ENCODE assay signal across 18 cellular contexts in the genomic region with DNA sequence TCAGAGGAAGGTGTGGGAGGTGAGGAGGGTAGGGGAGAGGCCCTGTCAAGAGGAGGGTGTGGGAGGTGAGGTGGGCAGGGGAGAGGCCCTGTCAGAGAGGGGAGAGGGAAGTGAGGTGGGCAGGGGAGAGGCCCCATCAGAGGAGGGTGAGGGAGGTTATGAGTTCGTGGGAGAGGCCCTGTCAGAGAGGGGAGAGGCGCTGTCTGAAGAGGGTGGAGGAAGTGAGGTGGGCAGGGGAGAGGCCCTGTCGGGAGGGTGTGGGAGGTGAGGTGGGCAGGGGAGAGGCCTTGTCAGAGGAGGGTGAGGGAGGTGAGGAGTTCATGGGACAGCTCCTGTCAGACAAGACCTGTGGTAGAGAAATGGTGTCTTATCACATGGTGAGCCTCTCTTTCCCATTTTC.
DNase-seq lines count a peak whose midpoint lies in the region; ATAC-seq and TF ChIP-seq lines count a peak whose summit lies in the region.
"Had no signal": no experiment of that assay in that cellular context is flagged by ENCODE, and none has a peak within 500 bp of the region (broad histone marks: within the 10 kb centered on the region; RNA-seq: fewer than 3 reads in every experiment).

No MANE protein-coding gene starts in this region.

- H2BK12ac ChIP-seq in neuronal stem cell (ENCODE audit: low read length), result no peak overlapping the region

- H3K9me3 ChIP-seq in neuronal stem cell (replicated peaks in 1 of 2; ENCODE audit: control insufficient read depth in 2 of 2, insufficient read depth in 1 of 2, low read depth in 1 of 2, low read length in 2 of 2), result peaks cover 0 to 6% of the 10 kb centered on the region in 2 donors
- H3K9me3 ChIP-seq in MM.1S (replicated peaks; ENCODE audit: insufficient read depth, low read length), result no peaks in the 10 kb centered on the region
- H3K9me3 ChIP-seq: heart right ventricle, testis had no signal

- no peak overlapping the region for H3K4me3 Mint-ChIP-seq in activated naive CD8-positive, alpha-beta T cell treated with anti-CD3 and anti-CD28 coated beads, Interleukin-2, amount 10 ng/mL, durations not matched to agents 7 days and 5 days
- H3K4me3 Mint-ChIP-seq in activated naive CD8-positive, alpha-beta T cell treated with anti-CD3 and anti-CD28 coated beads for 36 hours, result no peak overlapping the region
- H3K4me3 Mint-ChIP-seq in effector memory CD8-positive, alpha-beta T cell, result no peak overlapping the region

- no peaks in the 10 kb centered on the region for H3K9me2 ChIP-seq in MM.1S (replicated peaks; ENCODE audit: insufficient read depth, low read length)

- H2AFZ ChIP-seq in neuronal stem cell (ENCODE audit: low read length) (no peak overlapping the region), MM.1S (ENCODE audit: low read length) (no peak overlapping the region)

- POLR2A ChIA-PET in activated naive CD8-positive, alpha-beta T cell treated with anti-CD3 and anti-CD28 coated beads, Interleukin-2, amount 10 ng/mL, durations not matched to agents 7 days and 5 days (lab: Charles Lee), result interaction anchor here (0.7 kb wide), 1 partner anchor 33 kb away, joined by 5 read pairs; no protein-coding TSS in a partner anchor

- no peak for TF ChIP-seq CTCF in MM.1S (IDR thresholded peaks at IDR 0.05; ENCODE audit: low read length)

- peak overlapping the region; percentile 91 for H3K14ac ChIP-seq in neuronal stem cell (ENCODE audit: low read length)

- H3K27me3 ChIP-seq in neuronal stem cell (ENCODE audit: control insufficient read depth in 3 of 3, insufficient read depth in 3 of 3, low read depth in 1 of 3, low read length in 3 of 3) (no peaks in the 10 kb centered on the region), MM.1S (replicated peaks; ENCODE audit: insufficient read depth, low read length) (no peaks in the 10 kb centered on the region)
- H3K27me3 ChIP-seq: heart right ventricle, testis had no signal

- no peaks in the 10 kb centered on the region for H3K27me3 Mint-ChIP-seq in activated naive CD8-positive, alpha-beta T cell treated with anti-CD3 and anti-CD28 coated beads, Interleukin-2, amount 10 ng/mL, durations not matched to agents 7 days and 5 days
- H3K27me3 Mint-ChIP-seq in activated naive CD8-positive, alpha-beta T cell treated with anti-CD3 and anti-CD28 coated beads for 36 hours, result peaks cover 7% of the 10 kb centered on the region
- H3K27me3 Mint-ChIP-seq in effector memory CD8-positive, alpha-beta T cell, result no peaks in the 10 kb centered on the region

- H3K4me2 ChIP-seq in neuronal stem cell (ENCODE audit: insufficient read depth, low read length, poor library complexity, severe bottlenecking) (no peak overlapping the region), MM.1S (ENCODE audit: low read depth, low read length) (no peak overlapping the region)

- no peak for ATAC-seq in activated naive CD8-positive, alpha-beta T cell treated with anti-CD3 and anti-CD28 coated beads, Interleukin-2, amount 10 ng/mL, durations not matched to agents 7 days and 5 days (ENCODE audit: low read depth)
- ATAC-seq in effector memory CD8-positive, alpha-beta T cell (replicated peaks), result no peak
- no peak for ATAC-seq in GM19397 (IDR thresholded peaks at IDR 0.05; ENCODE audit: unreplicated experiment)
- ATAC-seq: activated CD4-positive, CD25-positive, alpha-beta regulatory T cell treated with anti-CD3 and anti-CD28 coated beads, Interleukin-2, amount 50 U/mL, for 24 hours; heart right ventricle had no signal

- H3K4me1 Mint-ChIP-seq in activated naive CD8-positive, alpha-beta T cell treated with anti-CD3 and anti-CD28 coated beads, Interleukin-2, amount 10 ng/mL, durations not matched to agents 7 days and 5 days, result peaks cover 13% of the 10 kb centered on the region
- H3K4me1 Mint-ChIP-seq in activated naive CD8-positive, alpha-beta T cell treated with anti-CD3 and anti-CD28 coated beads for 36 hours, result peaks cover 43% of the 10 kb centered on the region
- peaks cover 32 to 34% of the 10 kb centered on the region in 2 donors for H3K4me1 Mint-ChIP-seq in effector memory CD8-positive, alpha-beta T cell (ENCODE audit: low read depth in 2 of 2)

- no peak overlapping the region for H3K27ac ChIP-seq in neuronal stem cell (replicated peaks; ENCODE audit: low read length)
- H3K27ac ChIP-seq in MM.1S (ENCODE audit: low read length), result no peak overlapping the region
- H3K27ac ChIP-seq: heart right ventricle, testis had no signal

- peaks cover 0 to 9% of the 10 kb centered on the region in 2 donors for H3K4me1 ChIP-seq in neuronal stem cell (ENCODE audit: control insufficient read depth in 2 of 2, insufficient read depth in 1 of 2, low read depth in 1 of 2, low read length in 2 of 2)
- H3K4me1 ChIP-seq in MM.1S (ENCODE audit: low read length), result no peaks in the 10 kb centered on the region

- H4K91ac ChIP-seq in neuronal stem cell (ENCODE audit: low read depth, low read length, poor library complexity), result no peak overlapping the region

- peaks cover 21% of the 10 kb centered on the region for H3K36me3 Mint-ChIP-seq in activated naive CD8-positive, alpha-beta T cell treated with anti-CD3 and anti-CD28 coated beads, Interleukin-2, amount 10 ng/mL, durations not matched to agents 7 days and 5 days
- H3K36me3 Mint-ChIP-seq in activated naive CD8-positive, alpha-beta T cell treated with anti-CD3 and anti-CD28 coated beads for 36 hours, result peaks cover 21% of the 10 kb centered on the region
- H3K36me3 Mint-ChIP-seq in effector memory CD8-positive, alpha-beta T cell (ENCODE audit: insufficient read depth), result peaks cover 22% of the 10 kb centered on the region

- peak overlapping the region; percentile 16 for H3K27ac Mint-ChIP-seq in activated naive CD8-positive, alpha-beta T cell treated with anti-CD3 and anti-CD28 coated beads, Interleukin-2, amount 10 ng/mL, durations not matched to agents 7 days and 5 days
- no peak overlapping the region for H3K27ac Mint-ChIP-seq in activated naive CD8-positive, alpha-beta T cell treated with anti-CD3 and anti-CD28 coated beads for 36 hours
- peak overlapping the region; percentile 80 to 86 for H3K27ac Mint-ChIP-seq in effector memory CD8-positive, alpha-beta T cell

- H3K9ac ChIP-seq in neuronal stem cell (ENCODE audit: low read depth, low read length, poor library complexity) (no peak overlapping the region), MM.1S (ENCODE audit: low read length) (no peak overlapping the region)

- peak; percentile 26 for DNase-seq in activated naive CD8-positive, alpha-beta T cell treated with anti-CD3 and anti-CD28 coated beads, Interleukin-2, amount 10 ng/mL, durations not matched to agents 7 days and 5 days
- no peak for DNase-seq in activated naive CD8-positive, alpha-beta T cell treated with anti-CD3 and anti-CD28 coated beads for 36 hours
- DNase-seq in KBM-7, result peak; percentile 40
- DNase-seq in effector memory CD8-positive, alpha-beta T cell, result no peak
- no peak for DNase-seq in neuronal stem cell (ENCODE audit: low spot score)
- DNase-seq in MM.1S, result no peak
- no peak for DNase-seq in NCI-H1048 (lab: John Stamatoyannopoulos, UW)
- DNase-seq: activated CD8-positive, alpha-beta memory T cell treated with anti-CD3 and anti-CD28 coated beads, Interleukin-2, amount 50 U/mL, for 48 hours; central memory CD4-positive, alpha-beta T cell; effector CD4-positive, alpha-beta T cell; heart right ventricle; midbrain; NCI-H2029 treated with DMSO at 0.1 percent for 48 hours; NCI-H510A treated with DMSO at 0.1 percent for 48 hours; stimulated activated CD4-positive, alpha-beta T cell treated with anti-CD3 and anti-CD28 coated beads, Interleukin-4, amount 100 ng/mL, for 24 hours; testis had no signal

- H3K36me3 ChIP-seq in neuronal stem cell (replicated peaks in 1 of 2; ENCODE audit: control insufficient read depth in 2 of 2, insufficient read depth in 2 of 2, low read length in 2 of 2) (peaks cover 0 to 4% of the 10 kb centered on the region in 2 donors), MM.1S (replicated peaks; ENCODE audit: insufficient read depth, low read length) (no peaks in the 10 kb centered on the region)

- peak overlapping the region; percentile 72 for H2BK120ac ChIP-seq in neuronal stem cell (ENCODE audit: low read depth, low read length)

- H3K23ac ChIP-seq in neuronal stem cell (ENCODE audit: low read depth, low read length, poor library complexity), result no peak overlapping the region

- H2AK5ac ChIP-seq in neuronal stem cell (ENCODE audit: low read depth, low read length), result peak overlapping the region; percentile 78

- in situ Hi-C loops in KBM-7 (cut with MboI; ENCODE audit: low pct_unique_long_range_greater_than_20kb, low sequenced_read_pairs), result no loop called here

- peak overlapping the region; percentile 71 for H3K18ac ChIP-seq in neuronal stem cell (ENCODE audit: low read length)

- H3K4ac ChIP-seq in neuronal stem cell (ENCODE audit: low read length), result no peak overlapping the region

- no peaks in the 10 kb centered on the region for H4K20me1 ChIP-seq in MM.1S (ENCODE audit: insufficient read depth, low read length)

- no peak overlapping the region for H2BK15ac ChIP-seq in neuronal stem cell (ENCODE audit: low read length)

- H3K9me3 Mint-ChIP-seq in activated naive CD8-positive, alpha-beta T cell treated with anti-CD3 and anti-CD28 coated beads, Interleukin-2, amount 10 ng/mL, durations not matched to agents 7 days and 5 days, result peaks cover 10% of the 10 kb centered on the region
- H3K9me3 Mint-ChIP-seq in activated naive CD8-positive, alpha-beta T cell treated with anti-CD3 and anti-CD28 coated beads for 36 hours, result peaks cover 8% of the 10 kb centered on the region
- peaks cover 6 to 11% of the 10 kb centered on the region in 2 donors for H3K9me3 Mint-ChIP-seq in effector memory CD8-positive, alpha-beta T cell

- no peaks in the 10 kb centered on the region for H3K79me2 ChIP-seq in MM.1S (ENCODE audit: low read length)

- no peak overlapping the region for H4K8ac ChIP-seq in neuronal stem cell (ENCODE audit: low read depth, low read length)

- WGBS in neuronal stem cell (ENCODE audit: extremely low coverage in 2 of 2, insufficient read length in 2 of 2, insufficient replicate concordance in 1 of 2), 2 donors, result no CpG with 5 or more reads among the region's 3 CpGs

- H3F3A ChIP-seq in MM.1S (ENCODE audit: insufficient read depth, low read length), result no peaks in the 10 kb centered on the region

- H3K4me3 ChIP-seq in neuronal stem cell (ENCODE audit: low read length in 2 of 2) (no peak overlapping the region), MM.1S (ENCODE audit: low read length) (no peak overlapping the region)
- H3K4me3 ChIP-seq: heart right ventricle, testis had no signal

- peaks cover 4% of the 10 kb centered on the region for H3K79me1 ChIP-seq in neuronal stem cell (ENCODE audit: low read depth, low read length)

- no peak overlapping the region for H2BK5ac ChIP-seq in neuronal stem cell (ENCODE audit: low read length)

Comparison
In these comparisons a context has a peak if more than half of its experiments do, and no peak if none do; other contexts are left out.
1. DNase-seq: peak in activated naive CD8-positive, alpha-beta T cell treated with anti-CD3 and anti-CD28 coated beads, Interleukin-2, amount 10 ng/mL, durations not matched to agents 7 days and 5 days (single experiment) and KBM-7 (single experiment); none in activated naive CD8-positive, alpha-beta T cell treated with anti-CD3 and anti-CD28 coated beads for 36 hours (single experiment), effector memory CD8-positive, alpha-beta T cell (0 of 3), neuronal stem cell (single experiment), MM.1S (single experiment) and NCI-H1048 (single experiment).